ENCODE assay signal across 6 cellular contexts in genomic region chr2:71484354-71484753, GRCh38. TPM values are rescaled to one million over a fixed set of nuclear protein-coding genes. Genes with fewer than 3 reads are reported as not detected.
"Had no signal": no experiment of that assay in that cellular context is flagged by ENCODE, and none has a peak within 500 bp of the region (broad histone marks: within the 10 kb centered on the region; RNA-seq: fewer than 3 reads in every experiment).

No MANE protein-coding gene starts in this region.

- DNase-seq: IMR-90 had no signal

- H3K4me3 ChIP-seq: K562 had no signal

- H3K4me1 Mint-ChIP-seq: IgD-negative memory B cell had no signal

- ATAC-seq: HepG2, K562 had no signal

- H3K9me3 Mint-ChIP-seq: IgD-negative memory B cell had no signal

- H3K4me3 Mint-ChIP-seq: IgD-negative memory B cell had no signal

- H3K27ac Mint-ChIP-seq: IgD-negative memory B cell had no signal

- H3K27ac ChIP-seq: HL-60 had no signal

RNA-seq across cellular contexts. Expression of gene DYSF, which starts 31.0 kb away (rescaled TPM):
- total RNA-seq: HT-29 had no signal
